Comparison of ENCODE assay signal across 23 cellular contexts in genomic region chr9:92132501-92132900, GRCh38.
"Had no signal": no experiment of that assay in that cellular context is flagged by ENCODE, and none has a peak within 500 bp of the region (broad histone marks: within the 10 kb centered on the region; RNA-seq: fewer than 3 reads in every experiment).

No MANE protein-coding gene starts in this region.

- H3K4me1 ChIP-seq: parathyroid adenoma, psoas muscle had no signal

- H3K9ac ChIP-seq: parathyroid adenoma had no signal

- H3K4me2 ChIP-seq: smooth muscle cell had no signal

- H3K36me3 ChIP-seq: left lung, right lobe of liver, tibial nerve, upper lobe of left lung, vagina had no signal

- H3K27ac ChIP-seq: left lung, parathyroid adenoma, psoas muscle, right lobe of liver, tibial nerve, upper lobe of left lung, vagina had no signal

- H3K27ac Mint-ChIP-seq: memory B cell; stimulated activated memory B cell treated with anti-CD40 and anti-IgM and Interleukin-4, amounts not matched to agents 10 μg/mL and 1 μg/mL and 100 μg/mL, for 72 hours; stimulated activated naive CD8-positive, alpha-beta T cell treated with anti-CD3 and anti-CD28 coated beads, Interleukin-15, amount 100 ng/mL, for 72 hours had no signal

- H3K27me3 ChIP-seq: right lobe of liver, upper lobe of left lung, vagina had no signal

- H3K9me3 ChIP-seq: left lung, psoas muscle, right lobe of liver, upper lobe of left lung, vagina had no signal

- H2AFZ ChIP-seq: parathyroid adenoma had no signal

- H3K4me3 Mint-ChIP-seq: stimulated activated memory B cell treated with anti-CD40 and anti-IgM and Interleukin-4, amounts not matched to agents 10 μg/mL and 1 μg/mL and 100 μg/mL, for 72 hours; stimulated activated naive CD8-positive, alpha-beta T cell treated with anti-CD3 and anti-CD28 coated beads, Interleukin-15, amount 100 ng/mL, for 72 hours had no signal

- H3K79me2 ChIP-seq: parathyroid adenoma had no signal

- ATAC-seq: left colon; left lung; psoas muscle; right lobe of liver; stimulated activated memory B cell treated with anti-CD40 and anti-IgM and Interleukin-4, amounts not matched to agents 10 μg/mL and 1 μg/mL and 100 μg/mL, for 72 hours; stimulated activated naive CD8-positive, alpha-beta T cell treated with anti-CD3 and anti-CD28 coated beads, Interleukin-15, amount 100 ng/mL, for 72 hours had no signal

- H3K4me3 ChIP-seq: left lung, psoas muscle, right lobe of liver, smooth muscle cell, tibial nerve, upper lobe of left lung, vagina had no signal

- H3K36me3 Mint-ChIP-seq: memory B cell; stimulated activated memory B cell treated with anti-CD40 and anti-IgM and Interleukin-4, amounts not matched to agents 10 μg/mL and 1 μg/mL and 100 μg/mL, for 72 hours had no signal

- DNase-seq: head of caudate nucleus; hippocampal formation; kidney; left colon; left lung; naive thymus-derived CD8-positive, alpha-beta T cell; nucleus accumbens; psoas muscle; right lobe of liver; stimulated activated CD4-positive, alpha-beta T cell treated with anti-CD3 and anti-CD28 coated beads, Interleukin-1b, Interleukin-23, amount 100 ng/mL, for 48 hours; stimulated activated CD4-positive, alpha-beta T cell treated with anti-CD3 and anti-CD28 coated beads, Interleukin-2, amount 100 ng/mL, for 48 hours; stimulated activated CD4-positive, alpha-beta T cell treated with anti-CD3 and anti-CD28 coated beads, Interleukin-4, amount 100 ng/mL, for 4 hours; stimulated activated CD8-positive, alpha-beta memory T cell treated with anti-CD3 and anti-CD28 coated beads, Interleukin-4, amount 100 ng/mL, for 48 hours; stimulated activated naive CD4-positive, alpha-beta T cell treated with Interleukin-2 at 50 U/mL for 16 hours; stimulated activated naive CD8-positive, alpha-beta T cell treated with anti-CD3 and anti-CD28 coated beads, Interleukin-15, amount 100 ng/mL, for 72 hours; substantia nigra; upper lobe of left lung had no signal
